11 cellular contexts compared by ENCODE assay signal in genomic region chr17:43369986-43370385, GRCh38. TPM values are rescaled to one million over a fixed set of nuclear protein-coding genes. Genes with fewer than 3 reads are reported as not detected.
DNase-seq lines count a peak whose midpoint lies in the region; ATAC-seq and TF ChIP-seq lines count a peak whose summit lies in the region.
"Had no signal": no experiment of that assay in that cellular context is flagged by ENCODE, and none has a peak within 500 bp of the region (broad histone marks: within the 10 kb centered on the region; RNA-seq: fewer than 3 reads in every experiment).

No MANE protein-coding gene starts in this region.

- H3K36me3 ChIP-seq in GM23338 (ENCODE audit: insufficient read depth) (no peaks in the 10 kb centered on the region), iPS-15b (ENCODE audit: control insufficient read depth, insufficient read depth, low read length) (no peaks in the 10 kb centered on the region), smooth muscle cell (ENCODE audit: low read depth) (no peaks in the 10 kb centered on the region)

- H3K79me2 ChIP-seq in GM23338 (replicated peaks; ENCODE audit: insufficient read depth) (no peaks in the 10 kb centered on the region), smooth muscle cell (ENCODE audit: low read depth) (no peaks in the 10 kb centered on the region)

- ATAC-seq in GM23338 (no peak), GM19467 (IDR thresholded peaks at IDR 0.05; ENCODE audit: unreplicated experiment) (no peak), left colon (no peak)
- ATAC-seq: K562 had no signal

- CTCF ChIA-PET in activated CD4-positive, alpha-beta memory T cell treated with anti-CD3 and anti-CD28 coated beads for 36 hours (lab: Charles Lee) = interaction anchor here (2.1 to 3.9 kb wide), 2 partner anchors 18 to 24 kb away, joined by 8 to 16 read pairs; no protein-coding TSS in a partner anchor

- peak overlapping the region; percentile 75 for H3K4me3 Mint-ChIP-seq in GM23338
- H3K4me3 Mint-ChIP-seq in activated CD4-positive, alpha-beta memory T cell treated with anti-CD3 and anti-CD28 coated beads for 36 hours = peak overlapping the region; percentile 94

- DNase-seq in GM23338 (ENCODE audit: low spot score) (no peak), smooth muscle cell (lab: John Stamatoyannopoulos, UW; ENCODE audit: unreplicated experiment) (no peak), cerebellum (ENCODE audit: low spot score) (no peak), left colon (no peak), NOMO-1 treated with DMSO at 0.1 percent for 48 hours (lab: John Stamatoyannopoulos, UW; ENCODE audit: unreplicated experiment) (no peak)
- DNase-seq in activated CD4-positive, alpha-beta memory T cell treated with anti-CD3 and anti-CD28 coated beads for 36 hours = no peak
- DNase-seq: H7, islet precursor cell had no signal

- H3K4me1 ChIP-seq in GM23338 (ENCODE audit: insufficient read depth) (peaks cover 19% of the 10 kb centered on the region), iPS-15b (ENCODE audit: control insufficient read depth, insufficient read depth, low read length) (no peaks in the 10 kb centered on the region), smooth muscle cell (ENCODE audit: low read depth) (peaks cover 6% of the 10 kb centered on the region)

- H3K4me2 ChIP-seq in GM23338 = peak overlapping the region; percentile 82
- peak overlapping the region; percentile 76 for H3K4me2 ChIP-seq in smooth muscle cell

- intact Hi-C loops in activated CD4-positive, alpha-beta memory T cell treated with anti-CD3 and anti-CD28 coated beads for 36 hours (cut with micrococcal nuclease) = no loop called here
- intact Hi-C loops in left colon (cut with DNase I, micrococcal nuclease) = no loop called here

- H3K4me1 Mint-ChIP-seq in GM23338 = peaks cover 27% of the 10 kb centered on the region
- H3K4me1 Mint-ChIP-seq in activated CD4-positive, alpha-beta memory T cell treated with anti-CD3 and anti-CD28 coated beads for 36 hours (ENCODE audit: low read depth) = peaks cover 33% of the 10 kb centered on the region

- H3F3A ChIP-seq in GM23338 (replicated peaks; ENCODE audit: low read depth) = peaks cover 25% of the 10 kb centered on the region; the same call in 1 of the 2 replicates
- peaks cover 14% of the 10 kb centered on the region for H3F3A ChIP-seq in smooth muscle cell (ENCODE audit: low read depth)

- no peaks in the 10 kb centered on the region for H3K36me3 Mint-ChIP-seq in GM23338 (ENCODE audit: low read depth)
- peaks cover 3% of the 10 kb centered on the region for H3K36me3 Mint-ChIP-seq in activated CD4-positive, alpha-beta memory T cell treated with anti-CD3 and anti-CD28 coated beads for 36 hours

- H3K9me2 ChIP-seq in GM23338 (ENCODE audit: insufficient read depth) = no peaks in the 10 kb centered on the region

- H3K27me3 ChIP-seq in GM23338 (ENCODE audit: insufficient read depth) (no peaks in the 10 kb centered on the region), iPS-15b (ENCODE audit: control insufficient read depth, insufficient read depth, low read length) (no peaks in the 10 kb centered on the region), smooth muscle cell (ENCODE audit: low read depth) (no peaks in the 10 kb centered on the region)

- H3K9me3 ChIP-seq in iPS-15b (ENCODE audit: control insufficient read depth, insufficient read depth, low read length) (no peaks in the 10 kb centered on the region), smooth muscle cell (replicated peaks; ENCODE audit: low read depth) (no peaks in the 10 kb centered on the region)

- POLR2A ChIA-PET in activated CD4-positive, alpha-beta memory T cell treated with anti-CD3 and anti-CD28 coated beads for 36 hours (lab: Charles Lee) = interaction anchor here (1.8 to 5.6 kb wide), 7 partner anchors 9 to 113 kb away, joined by 6 to 115 read pairs (median 52); partner anchors contain the start of gene DHX8

- H4K20me1 ChIP-seq in GM23338 (replicated peaks; ENCODE audit: insufficient read depth) (no peaks in the 10 kb centered on the region), smooth muscle cell (ENCODE audit: low read depth) (no peaks in the 10 kb centered on the region)

- H3K9ac ChIP-seq in iPS-15b (ENCODE audit: low read depth, low read length) (no peak overlapping the region), smooth muscle cell (ENCODE audit: low read depth) (no peak overlapping the region)

- H3K9me3 Mint-ChIP-seq in GM23338 = peaks cover 5% of the 10 kb centered on the region; the same call in 2 of the 3 replicates
- H3K9me3 Mint-ChIP-seq in activated CD4-positive, alpha-beta memory T cell treated with anti-CD3 and anti-CD28 coated beads for 36 hours = no peaks in the 10 kb centered on the region

- no peak overlapping the region for H3K27ac Mint-ChIP-seq in GM23338
- H3K27ac Mint-ChIP-seq in activated CD4-positive, alpha-beta memory T cell treated with anti-CD3 and anti-CD28 coated beads for 36 hours = peak overlapping the region; percentile 100

- peak overlapping the region; percentile 57; the same call in 1 of the 2 replicates for H3K4me3 ChIP-seq in GM23338
- H3K4me3 ChIP-seq in iPS-15b (ENCODE audit: low read depth, low read length) = peak overlapping the region; percentile 65
- no peak overlapping the region for H3K4me3 ChIP-seq in smooth muscle cell
- H3K4me3 ChIP-seq: K562 had no signal

- H2AFZ ChIP-seq in GM23338 (no peak overlapping the region), smooth muscle cell (ENCODE audit: low read depth) (no peak overlapping the region)

- H3K27ac ChIP-seq in GM23338 (ENCODE audit: low read depth) = no peak overlapping the region
- H3K27ac ChIP-seq in smooth muscle cell (ENCODE audit: low read depth) = no peak overlapping the region

- TF ChIP-seq CTCF in GM23338 (conservative IDR thresholded peaks at IDR 0.05; ENCODE audit: low read depth in 2 of 2) (no peak), smooth muscle cell (IDR thresholded peaks at IDR 0.05; ENCODE audit: borderline replicate concordance, insufficient read depth, poor library complexity, severe bottlenecking) (no peak)

- peaks cover 17% of the 10 kb centered on the region for H3K27me3 Mint-ChIP-seq in GM23338 (ENCODE audit: insufficient read depth, low read depth, poor library complexity)
- no peaks in the 10 kb centered on the region for H3K27me3 Mint-ChIP-seq in activated CD4-positive, alpha-beta memory T cell treated with anti-CD3 and anti-CD28 coated beads for 36 hours

- WGBS in smooth muscle cell (ENCODE audit: low lambda C conversion rate) = 93% methylated on average over 5 of the region's 5 CpGs

TF ChIP-seq in GM23338, 12 proteins besides CTCF, POLR2A, EP300 and RAD21 (continues in another document):
- TF ChIP-seq POLR2AphosphoS5 (IDR thresholded peaks at IDR 0.05; ENCODE audit: low read depth) (no peak), ZNF331 (CRISPR knock-in tag; IDR thresholded peaks at IDR 0.05; ENCODE audit: low read depth) (no peak), NANOG (IDR thresholded peaks at IDR 0.05; ENCODE audit: borderline replicate concordance) (no peak), JUNB (IDR thresholded peaks at IDR 0.05; ENCODE audit: unreplicated experiment) (no peak), CREB1 (CRISPR knock-in tag; IDR thresholded peaks at IDR 0.05; ENCODE audit: low read depth) (no peak), REST (IDR thresholded peaks at IDR 0.05; ENCODE audit: unreplicated experiment) (no peak), ZNF114 (CRISPR knock-in tag; IDR thresholded peaks at IDR 0.05) (no peak), EZH2phosphoT487 (IDR thresholded peaks at IDR 0.05; ENCODE audit: unreplicated experiment) (no peak), STAT1 (IDR thresholded peaks at IDR 0.05; ENCODE audit: unreplicated experiment) (no peak), EZH2 (IDR thresholded peaks at IDR 0.05; ENCODE audit: low read depth, unreplicated experiment) (no peak)
- TF ChIP-seq, protein P1, sequence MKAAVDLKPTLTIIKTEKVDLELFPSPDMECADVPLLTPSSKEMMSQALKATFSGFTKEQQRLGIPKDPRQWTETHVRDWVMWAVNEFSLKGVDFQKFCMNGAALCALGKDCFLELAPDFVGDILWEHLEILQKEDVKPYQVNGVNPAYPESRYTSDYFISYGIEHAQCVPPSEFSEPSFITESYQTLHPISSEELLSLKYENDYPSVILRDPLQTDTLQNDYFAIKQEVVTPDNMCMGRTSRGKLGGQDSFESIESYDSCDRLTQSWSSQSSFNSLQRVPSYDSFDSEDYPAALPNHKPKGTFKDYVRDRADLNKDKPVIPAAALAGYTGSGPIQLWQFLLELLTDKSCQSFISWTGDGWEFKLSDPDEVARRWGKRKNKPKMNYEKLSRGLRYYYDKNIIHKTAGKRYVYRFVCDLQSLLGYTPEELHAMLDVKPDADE (IDR thresholded peaks at IDR 0.05) = no peak

RNA-seq across cellular contexts. Expression of gene ARL4D, which starts 28.8 kb away (rescaled TPM):
- total RNA-seq in GM23338 (2014; rRNA removed; shearing (Covaris generic)) = 7.2 and 8.7 TPM in 2 replicates
- 9.5 and 11.5 TPM in 2 replicates for polyA plus RNA-seq in GM23338 (2016; fragmentation: Nextera tagmentation; extraction: Ambion mirVana)
- 1 to 10 TPM; 2.3 TPM for total RNA-seq in activated CD4-positive, alpha-beta memory T cell treated with anti-CD3 and anti-CD28 coated beads for 36 hours
- total RNA-seq in smooth muscle cell = 9.9 and 10.3 TPM in 2 replicates
- polyA plus RNA-seq in smooth muscle cell = 25.9 and 27.6 TPM in 2 replicates
- total RNA-seq in cerebellum = 5.1 TPM
- total RNA-seq in left colon = 1 to 10 TPM; 1.5 to 7.3 TPM
